ENCODE assay signal across 20 cellular contexts in genomic region chr3:183148056-183148455, GRCh38. TPM values are rescaled to one million over a fixed set of nuclear protein-coding genes. Genes with fewer than 3 reads are reported as not detected.
DNase-seq lines count a peak whose midpoint lies in the region; ATAC-seq and TF ChIP-seq lines count a peak whose summit lies in the region.
"Had no signal": no experiment of that assay in that cellular context is flagged by ENCODE, and none has a peak within 500 bp of the region (broad histone marks: within the 10 kb centered on the region; RNA-seq: fewer than 3 reads in every experiment).

No MANE protein-coding gene starts in this region.

- no peaks in the 10 kb centered on the region for H3K36me3 ChIP-seq in brain microvascular endothelial cell (replicated peaks)
- H3K36me3 ChIP-seq in right lobe of liver = no peaks in the 10 kb centered on the region
- H3K36me3 ChIP-seq: Peyer's patch, stomach, upper lobe of right lung had no signal

- no peak for TF ChIP-seq POLR2A in right lobe of liver (IDR thresholded peaks at IDR 0.05)

- ATAC-seq in right lobe of liver = no peak
- no peak for ATAC-seq in GM21576 (IDR thresholded peaks at IDR 0.05; ENCODE audit: unreplicated experiment)
- ATAC-seq: right cardiac atrium, upper lobe of right lung had no signal

- WGBS in right lobe of liver (ENCODE audit: insufficient coverage, low coverage, low lambda C conversion rate, missing lambda C conversion rate) = 56% methylated on average over 4 of the region's 4 CpGs

- no peaks in the 10 kb centered on the region for H3K4me1 ChIP-seq in right lobe of liver
- H3K4me1 ChIP-seq: Peyer's patch, stomach had no signal

- H3K27ac ChIP-seq in brain microvascular endothelial cell (no peak overlapping the region), right lobe of liver (no peak overlapping the region)
- H3K27ac ChIP-seq: Peyer's patch, stomach, upper lobe of right lung had no signal

- DNase-seq in AG10803 (ENCODE audit: low read depth) (peak; percentile 81), LHCN-M2 (ENCODE audit: low read depth) (peak; percentile 80), brain microvascular endothelial cell (peak; percentile 47), medulla oblongata (ENCODE audit: extremely low spot score) (peak; percentile 25), right lobe of liver (no peak), cerebellar cortex (ENCODE audit: low spot score) (no peak), NOMO-1 (lab: John Stamatoyannopoulos, UW; ENCODE audit: unreplicated experiment in 2 of 2) (no peak)
- DNase-seq: activated CD4-positive, alpha-beta T cell treated with anti-CD3 and anti-CD28 coated beads for 4 hours; activated gamma-delta T cell; amygdala; DND-41; glutamatergic neuron; H9; NCI-H1417 treated with DMSO at 0.1 percent for 48 hours; NCI-H2171 treated with DMSO at 0.1 percent for 48 hours; Peyer's patch; right cardiac atrium; stomach; upper lobe of right lung had no signal

- intact Hi-C loops in right lobe of liver (cut with DNase I) = no loop called here

- no peak for TF ChIP-seq CTCF in AG10803 (conservative IDR thresholded peaks at IDR 0.05; ENCODE audit: low read length)
- TF ChIP-seq CTCF in brain microvascular endothelial cell (IDR thresholded peaks at IDR 0.05; ENCODE audit: low read depth, low read length, missing control alignments) = no peak
- TF ChIP-seq CTCF in right lobe of liver (IDR thresholded peaks at IDR 0.05) = no peak

- no peak overlapping the region for H3K4me3 ChIP-seq in AG10803 (ENCODE audit: low read length)
- H3K4me3 ChIP-seq in brain microvascular endothelial cell (ENCODE audit: low read depth, low read length) = no peak overlapping the region
- no peak overlapping the region for H3K4me3 ChIP-seq in right lobe of liver
- H3K4me3 ChIP-seq: Peyer's patch, stomach, upper lobe of right lung had no signal

- in situ Hi-C loops in brain microvascular endothelial cell (cut with HindIII; ENCODE audit: low pct_ligation_motif_present, low sequenced_read_pairs) = no loop called here

- H3K27me3 ChIP-seq in brain microvascular endothelial cell (replicated peaks) = no peaks in the 10 kb centered on the region
- H3K27me3 ChIP-seq in right lobe of liver = no peaks in the 10 kb centered on the region
- H3K27me3 ChIP-seq: Peyer's patch had no signal

- H3K9me3 ChIP-seq in right lobe of liver = no peaks in the 10 kb centered on the region
- H3K9me3 ChIP-seq: Peyer's patch, stomach, upper lobe of right lung had no signal

RNA-seq across cellular contexts. Expression of gene LAMP3, which starts 14.5 kb away (rescaled TPM):
- total RNA-seq in LHCN-M2 (2014; rRNA removed) (not detected in 2 replicates), right lobe of liver (under 1 TPM in 4 of 6 experiments, not detected in 2; 0.13 to 0.56 (median 0.37) TPM)
- not detected for polyA plus RNA-seq in LHCN-M2 (2012)

RNA-seq across cellular contexts. Expression of gene MCCC1, which starts 48.8 kb away (rescaled TPM):
- total RNA-seq in LHCN-M2 (2014; rRNA removed) (17.9 and 20.2 TPM in 2 replicates), right lobe of liver (10 to 100 TPM; 34.0 to 57.0 (median 48.2) TPM)
- polyA plus RNA-seq in LHCN-M2 (2012) = 11.9 TPM

Comparison
In these comparisons a context has a peak if more than half of its experiments do, and no peak if none do; other contexts are left out.
1. DNase-seq: peak in AG10803 (single experiment), LHCN-M2 (single experiment), brain microvascular endothelial cell (single experiment) and medulla oblongata (single experiment); none in right lobe of liver (0 of 3), cerebellar cortex (single experiment) and NOMO-1 (0 of 2).